In the genomic region with DNA sequence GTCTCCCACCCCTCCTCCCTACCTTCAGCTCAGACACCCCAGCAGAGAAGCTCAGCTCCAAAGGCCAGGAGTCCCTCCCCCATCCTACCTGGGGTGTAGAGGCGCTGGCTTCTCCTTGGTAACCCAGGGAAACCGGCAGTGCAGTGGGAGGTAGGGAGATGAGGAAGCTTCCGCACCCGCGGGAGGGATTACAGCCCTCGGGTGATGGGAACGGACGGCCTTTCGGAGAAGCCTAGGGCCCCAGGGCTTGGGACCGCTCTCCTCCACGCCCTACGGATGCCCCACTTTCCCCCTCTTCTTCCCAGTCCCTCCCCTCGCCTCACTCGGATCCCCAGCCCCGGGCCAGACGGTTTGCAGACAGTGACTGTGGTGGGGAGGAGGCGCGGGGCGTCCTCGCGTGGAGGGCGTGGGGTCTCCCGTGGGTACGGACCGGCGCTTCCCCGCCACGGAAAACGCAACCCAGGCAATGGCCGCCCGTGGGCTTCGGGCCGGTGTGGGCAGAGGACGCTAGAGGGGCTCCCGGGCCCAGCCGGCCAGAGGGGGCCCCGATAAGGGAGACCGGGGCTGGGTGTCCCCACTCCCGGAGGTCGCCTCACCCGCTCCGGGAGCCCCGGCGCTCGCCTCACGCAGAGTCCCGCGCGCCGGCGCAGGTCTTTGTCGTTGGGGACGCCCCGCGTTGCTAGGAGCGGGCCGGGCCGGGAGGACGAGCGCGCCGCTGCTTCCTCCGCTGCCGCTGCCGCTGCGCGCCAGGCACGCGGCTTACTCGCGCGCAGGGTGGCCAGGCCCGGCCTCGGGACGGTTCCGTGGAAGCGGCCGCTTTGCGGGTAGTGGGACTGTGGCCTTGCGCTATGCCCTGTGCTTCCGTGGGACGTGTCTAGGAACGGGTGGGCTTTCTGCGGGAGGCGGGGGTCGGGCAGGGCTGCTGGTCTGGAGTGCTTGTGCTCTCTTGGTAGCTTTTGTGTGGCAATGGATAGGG, we compare ENCODE assay signal across 8 cellular contexts. TPM values are rescaled to one million over a fixed set of nuclear protein-coding genes. Genes with fewer than 3 reads are reported as not detected.
DNase-seq lines count a peak whose midpoint lies in the region; ATAC-seq, FAIRE-seq and TF ChIP-seq lines count a peak whose summit lies in the region.

No MANE protein-coding gene starts in this region.

- peak overlapping the region; percentile 70 for H3K4me2 ChIP-seq in A549

- peak; percentile 65 to 71; a peak in 5 of 6 replicates for ATAC-seq in A549
- peak; percentile 62 for ATAC-seq in HG02642 (IDR thresholded peaks at IDR 0.05; ENCODE audit: poor library complexity, unreplicated experiment)
- ATAC-seq in activated B cell treated with CpG ODN at 0.5 μM for 24 hours (ENCODE audit: low read depth) = peak; percentile 80
- ATAC-seq in left colon = peak; percentile 78

- TF ChIP-seq CTCF in A549 (IDR thresholded peaks at IDR 0.05) = no peak
- no peak for TF ChIP-seq CTCF in activated B cell treated with CpG ODN at 0.5 μM for 24 hours (IDR thresholded peaks at IDR 0.05)
- no peak for TF ChIP-seq CTCF in GM10266 (IDR thresholded peaks at IDR 0.05; ENCODE audit: control insufficient read depth, insufficient read depth, low read depth, missing control alignments)

- peak overlapping the region; percentile 25 for H3K4me3 Mint-ChIP-seq in activated B cell treated with CpG ODN at 0.5 μM for 24 hours

- H3K27ac Mint-ChIP-seq in activated B cell treated with CpG ODN at 0.5 μM for 24 hours = no peak overlapping the region

- FAIRE-seq in A549 (lab: Jason Lieb, UNC) = no peak

- H3K27me3 Mint-ChIP-seq in activated B cell treated with CpG ODN at 0.5 μM for 24 hours = peaks cover 35% of the 10 kb centered on the region

- TF ChIP-seq POLR2A in A549 (IDR thresholded peaks at IDR 0.05; ENCODE audit: low read length) = 0 out of 2 replicates have a peak, but pooled peaks have one; percentile 19

- WGBS in A549 (ENCODE audit: missing lambda C conversion rate) = 9% methylated on average over 8 of the region's 86 CpGs

- POLR2A ChIA-PET in A549 (lab: Yijun Ruan, JAX) = interaction anchor here (1.6 kb wide), 1 partner anchor 8 kb away, joined by 6 read pairs; no protein-coding TSS in a partner anchor
- POLR2A ChIA-PET in activated B cell treated with CpG ODN at 0.5 μM for 24 hours (lab: Charles Lee) = interaction anchor here (1.3 to 2.3 kb wide), 2 partner anchors 16 to 29 kb away, joined by 3 to 6 read pairs; partner anchors contain the start of gene AARS2

- intact Hi-C loops in activated B cell treated with CpG ODN at 0.5 μM for 24 hours (cut with micrococcal nuclease) (loop anchor here (2.0 kb wide), 1 partner anchor 29 kb away; no protein-coding TSS in a partner anchor), left colon (cut with DNase I, micrococcal nuclease) (no loop called here)

- peak overlapping the region; percentile 40 for H3K4me3 ChIP-seq in A549

- DNase-seq in A549 (ENCODE audit: low read depth in 1 of 2, low spot score in 1 of 2) = no peak
- DNase-seq in activated B cell treated with CpG ODN at 0.5 μM for 24 hours = no peak
- DNase-seq in cerebellar cortex (ENCODE audit: low spot score) = peak; percentile 61
- DNase-seq in left colon = peak in 1 of 2 donors; percentile 47
- DNase-seq in stimulated activated CD4-positive, alpha-beta T cell treated with anti-CD3 and anti-CD28 coated beads, Interleukin-2, amount 100 ng/mL, for 4 hours (ENCODE audit: low read depth) = peak; percentile 32
- DNase-seq in NCI-H446 (lab: John Stamatoyannopoulos, UW) = no peak
- DNase-seq in GM10266 (ENCODE audit: extremely low spot score) = no peak

- no peak for TF ChIP-seq RAD21 in A549 (conservative IDR thresholded peaks at IDR 0.05 in 1 of 2, IDR thresholded peaks at IDR 0.05 in 1 of 2)

- H3K36me3 Mint-ChIP-seq in activated B cell treated with CpG ODN at 0.5 μM for 24 hours (ENCODE audit: low read depth) = peaks cover 28% of the 10 kb centered on the region

- CTCF ChIA-PET in A549 (lab: Yijun Ruan, JAX) (interaction anchor here (1.6 to 4.3 kb wide), 5 partner anchors 8 to 41 kb away, joined by 4 to 19 read pairs (median 11); partner anchors contain the start of gene AARS2), activated B cell treated with CpG ODN at 0.5 μM for 24 hours (lab: Charles Lee) (interaction anchor here (1.5 kb wide), 1 partner anchor 29 kb away, joined by 4 read pairs; no protein-coding TSS in a partner anchor)

- TF ChIP-seq EP300 in A549 (IDR thresholded peaks at IDR 0.05) = no peak

- no peaks in the 10 kb centered on the region for H3K4me1 ChIP-seq in A549

- H3K9me3 ChIP-seq in A549 = no peaks in the 10 kb centered on the region

- peaks cover 13% of the 10 kb centered on the region for H3K4me1 Mint-ChIP-seq in activated B cell treated with CpG ODN at 0.5 μM for 24 hours

- no peaks in the 10 kb centered on the region for H3K9me3 Mint-ChIP-seq in activated B cell treated with CpG ODN at 0.5 μM for 24 hours

- peak overlapping the region in 1 of 2 experiments; percentile 77; a peak in 3 of 6 replicates for H3K27ac ChIP-seq in A549

TF ChIP-seq in A549, 52 proteins besides CTCF, POLR2A, EP300 and RAD21:
- TF ChIP-seq CHD2 (IDR thresholded peaks at IDR 0.05; ENCODE audit: low read length, partially characterized antibody) = no peak
- peak; percentile 38; the same call in 1 of the 2 replicates for TF ChIP-seq MAX (IDR thresholded peaks at IDR 0.05)
- TF ChIP-seq JUNB (IDR thresholded peaks at IDR 0.05) = no peak
- no peak for TF ChIP-seq CBX8 (IDR thresholded peaks at IDR 0.05)
- TF ChIP-seq HOXB5 (CRISPR knock-in tag; IDR thresholded peaks at IDR 0.05) = no peak
- TF ChIP-seq HOXA7 (CRISPR knock-in tag; IDR thresholded peaks at IDR 0.05) = no peak

RNA-seq across cellular contexts. Expression of gene AARS2, which starts 15.8 kb away (rescaled TPM):
- polyA plus RNA-seq in A549 (2011; rRNA removed) (4.0 and 4.3 TPM in 2 replicates), A549 (2017; fragmentation: RNase III; extraction: RNeasy Plus Mini Kit Qiagen cat#74134 plus additional on column Dnase treatment) (6.2 to 6.8 TPM (median 6.6 TPM) in 3 replicates)
- 7.2 and 8.3 TPM in 2 replicates for polyA plus RNA-seq in A549 (2012; cell fraction: cytosol; rRNA removed)
- 13.7 and 19.1 TPM in 2 replicates for polyA plus RNA-seq in A549 (2012; cell fraction: nucleus; rRNA removed)
- polyA minus RNA-seq in A549 (2011; rRNA and poly(A)+ RNA removed) = 9.8 and 10.9 TPM in 2 replicates
- total RNA-seq in activated B cell treated with CpG ODN at 0.5 μM for 24 hours (19.1 and 22.4 TPM in 2 replicates), left colon (10 to 100 TPM in 1 of 2 donors, 1 to 10 TPM in 1; 8.6 to 12.0 TPM)

RNA-seq across cellular contexts. Expression of gene TMEM151B, which starts 27.1 kb away (rescaled TPM):
- polyA plus RNA-seq in A549 (2011; rRNA removed) (0.01 TPM in 1 of 2 replicates, not detected in the other), A549 (2017; fragmentation: RNase III; extraction: RNeasy Plus Mini Kit Qiagen cat#74134 plus additional on column Dnase treatment) (0.01 to 0.03 TPM in 2 of 3 replicates, not detected in the other)
- 0.01 TPM in 2 replicates for polyA plus RNA-seq in A549 (2012; cell fraction: cytosol; rRNA removed)
- 0.02 and 0.04 TPM in 2 replicates for polyA plus RNA-seq in A549 (2012; cell fraction: nucleus; rRNA removed)
- polyA minus RNA-seq in A549 (2011; rRNA and poly(A)+ RNA removed) = not detected in 2 replicates
- total RNA-seq in activated B cell treated with CpG ODN at 0.5 μM for 24 hours (0.10 TPM in 1 of 2 replicates, not detected in the other), left colon (under 1 TPM; 0.21 to 0.31 TPM)

RNA-seq across cellular contexts. Expression of gene NFKBIE, which starts 32.0 kb away (rescaled TPM):
- 6.2 and 6.3 TPM in 2 replicates for polyA plus RNA-seq in A549 (2011; rRNA removed)
- 8.2 and 10.8 TPM in 2 replicates for polyA plus RNA-seq in A549 (2012; cell fraction: cytosol; rRNA removed)
- 13.6 and 19.5 TPM in 2 replicates for polyA plus RNA-seq in A549 (2012; cell fraction: nucleus; rRNA removed)
- polyA plus RNA-seq in A549 (2017; fragmentation: RNase III; extraction: RNeasy Plus Mini Kit Qiagen cat#74134 plus additional on column Dnase treatment) = 5.6 to 9.1 TPM (median 6.0 TPM) in 3 replicates
- polyA minus RNA-seq in A549 (2011; rRNA and poly(A)+ RNA removed) = 2.8 and 4.1 TPM in 2 replicates
- total RNA-seq in activated B cell treated with CpG ODN at 0.5 μM for 24 hours = 94.7 and 99.2 TPM in 2 replicates
- 10 to 100 TPM in 1 of 2 donors, 1 to 10 TPM in 1; 9.6 to 15.3 TPM for total RNA-seq in left colon

RNA-seq across cellular contexts. Expression of gene SLC35B2, which starts 40.0 kb away (rescaled TPM):
- 44.5 and 61.4 TPM in 2 replicates for polyA plus RNA-seq in A549 (2011; rRNA removed)
- 56.6 and 84.2 TPM in 2 replicates for polyA plus RNA-seq in A549 (2012; cell fraction: cytosol; rRNA removed)
- 60.0 and 63.0 TPM in 2 replicates for polyA plus RNA-seq in A549 (2012; cell fraction: nucleus; rRNA removed)
- 38.7 to 45.6 TPM (median 45.5 TPM) in 3 replicates for polyA plus RNA-seq in A549 (2017; fragmentation: RNase III; extraction: RNeasy Plus Mini Kit Qiagen cat#74134 plus additional on column Dnase treatment)
- polyA minus RNA-seq in A549 (2011; rRNA and poly(A)+ RNA removed) = 44.0 and 52.2 TPM in 2 replicates
- total RNA-seq in activated B cell treated with CpG ODN at 0.5 μM for 24 hours = 27.0 and 29.1 TPM in 2 replicates
- total RNA-seq in left colon = 10 to 100 TPM; 34.9 to 43.5 TPM

RNA-seq across cellular contexts. Expression of gene SPATS1, which starts 45.1 kb away (rescaled TPM):
- not detected in 2 replicates for polyA plus RNA-seq in A549 (2011; rRNA removed)
- not detected in 2 replicates for polyA plus RNA-seq in A549 (2012; cell fraction: cytosol; rRNA removed)
- not detected in 2 replicates for polyA plus RNA-seq in A549 (2012; cell fraction: nucleus; rRNA removed)
- not detected in 3 replicates for polyA plus RNA-seq in A549 (2017; fragmentation: RNase III; extraction: RNeasy Plus Mini Kit Qiagen cat#74134 plus additional on column Dnase treatment)
- not detected in 2 replicates for polyA minus RNA-seq in A549 (2011; rRNA and poly(A)+ RNA removed)
- total RNA-seq in activated B cell treated with CpG ODN at 0.5 μM for 24 hours = not detected in 2 replicates
- total RNA-seq in left colon = not detected

Comparison
In these comparisons a context has a peak if more than half of its experiments do, and no peak if none do; other contexts are left out.
1. DNase-seq: peak in cerebellar cortex (single experiment) and stimulated activated CD4-positive, alpha-beta T cell treated with anti-CD3 and anti-CD28 coated beads, Interleukin-2, amount 100 ng/mL, for 4 hours (single experiment); none in A549 (0 of 2), activated B cell treated with CpG ODN at 0.5 μM for 24 hours (single experiment), NCI-H446 (0 of 2) and GM10266 (single experiment).
2. Peak in every context shown above with its lines, with median percentiles within 50 percentile points of each other: ATAC-seq.